Comparison of ENCODE assay signal across 12 cellular contexts in genomic region chr5:172886396-172886932, GRCh38. TPM values are rescaled to one million over a fixed set of nuclear protein-coding genes. Genes with fewer than 3 reads are reported as not detected.
A peak's percentile ranks its signal among the peaks of the same experiment; 100 is the strongest.
DNase-seq lines count a peak whose midpoint lies in the region; ATAC-seq and TF ChIP-seq lines count a peak whose summit lies in the region.
"Had no signal": no experiment of that assay in that cellular context is flagged by ENCODE, and none has a peak within 500 bp of the region (broad histone marks: within the 10 kb centered on the region; RNA-seq: fewer than 3 reads in every experiment).

No MANE protein-coding gene starts in this region.

- CTCF ChIA-PET in PC-9 (lab: Charles Lee) = no interaction called here

- H3K4me2 ChIP-seq in PC-9 = peak overlapping the region; percentile 74
- H3K4me2 ChIP-seq: neural progenitor cell had no signal

- peak overlapping the region; percentile 62 for H3K9ac ChIP-seq in muscle layer of colon (ENCODE audit: low read length)
- H3K9ac ChIP-seq: neural progenitor cell had no signal

- BruUV-seq in PC-9 (replicated peaks; lab: Mats Ljungman, UMichigan) = no TSS peak

- peaks cover 26% of the 10 kb centered on the region for H3F3A ChIP-seq in PC-9 (ENCODE audit: insufficient read depth, low read depth)

- no peak for TF ChIP-seq POLR2A in thyroid gland (IDR thresholded peaks at IDR 0.05)

- no peak for TF ChIP-seq CTCF in PC-9 (conservative IDR thresholded peaks at IDR 0.05)
- TF ChIP-seq CTCF in dorsolateral prefrontal cortex (IDR thresholded peaks at IDR 0.05 in 54 of 56, conservative IDR thresholded peaks at IDR 0.05 in 2 of 56; ENCODE audit: low read depth in 1 of 56, partially characterized antibody in 56 of 56) = no peak
- no peak for TF ChIP-seq CTCF in thyroid gland (IDR thresholded peaks at IDR 0.05)
- TF ChIP-seq CTCF in GM13976 (IDR thresholded peaks at IDR 0.05; ENCODE audit: borderline replicate concordance, control extremely low read depth, extremely low read depth, insufficient read depth, missing control alignments) = no peak

- H3K36me3 ChIP-seq in PC-9 (ENCODE audit: low read depth) (peaks cover 25% of the 10 kb centered on the region; the same call in 1 of the 2 replicates), muscle layer of colon (ENCODE audit: insufficient read depth, low read length) (peaks cover 25% of the 10 kb centered on the region), thyroid gland (peaks cover 0 to 5% of the 10 kb centered on the region in 2 donors)
- H3K36me3 ChIP-seq: neural progenitor cell had no signal

- 84 to 86% methylated on average over 8 of the region's 8 CpGs for WGBS in thyroid gland, 2 donors

- H3K9me3 ChIP-seq in PC-9 (ENCODE audit: insufficient read depth, low read depth) (no peaks in the 10 kb centered on the region), muscle layer of colon (ENCODE audit: low read length) (no peaks in the 10 kb centered on the region), thyroid gland (no peaks in the 10 kb centered on the region)

- no peaks in the 10 kb centered on the region for H3K9me2 ChIP-seq in PC-9 (ENCODE audit: insufficient read depth)

- no peaks in the 10 kb centered on the region for H3K27me3 ChIP-seq in PC-9 (ENCODE audit: insufficient read depth, low read depth)
- H3K27me3 ChIP-seq in dorsolateral prefrontal cortex = no peaks in the 10 kb centered on the region
- H3K27me3 ChIP-seq in muscle layer of colon (ENCODE audit: control insufficient read depth in 1 of 2, insufficient read depth in 2 of 2, low read length in 2 of 2) = no peaks in the 10 kb centered on the region
- H3K27me3 ChIP-seq in thyroid gland = no peaks in the 10 kb centered on the region
- H3K27me3 ChIP-seq: neural progenitor cell had no signal

- in situ Hi-C loops in GM13976 (cut with MboI; ENCODE audit: low sequenced_read_pairs, unreplicated experiment) = no loop called here

- ATAC-seq in GM19452 (IDR thresholded peaks at IDR 0.05; ENCODE audit: unreplicated experiment) (no peak), GM18907 (IDR thresholded peaks at IDR 0.05; ENCODE audit: unreplicated experiment) (no peak)

- H3K4me1 ChIP-seq in PC-9 (replicated peaks; ENCODE audit: insufficient read depth) (peaks cover 47% of the 10 kb centered on the region), muscle layer of colon (ENCODE audit: insufficient read depth, low read length) (peaks cover 29% of the 10 kb centered on the region), thyroid gland (peaks cover 9 to 36% of the 10 kb centered on the region in 2 donors)
- H3K4me1 ChIP-seq: neural progenitor cell had no signal

- DNase-seq in PC-9 (peak in 1 of 2 experiments; percentile 92), dorsolateral prefrontal cortex (no peak), thyroid gland (no peak), GM13976 (ENCODE audit: low spot score) (no peak)
- DNase-seq: activated CD4-positive, alpha-beta T cell treated with anti-CD3 and anti-CD28 coated beads, Interleukin-2, amount 10 ng/mL, durations not matched to agents 7 days and 5 days; activated gamma-delta T cell; foreskin melanocyte; islet precursor cell had no signal

- H2AFZ ChIP-seq in PC-9 = no peak overlapping the region
- H2AFZ ChIP-seq: neural progenitor cell had no signal

- peaks cover 45% of the 10 kb centered on the region for H3K79me2 ChIP-seq in PC-9 (ENCODE audit: low read depth)

- H3K4me3 ChIP-seq in PC-9 (peak overlapping the region; percentile 22; the same call in 1 of the 2 replicates), dorsolateral prefrontal cortex (peak overlapping the region in 5 of 59 donors; percentile 17 to 34 (median 20)), muscle layer of colon (ENCODE audit: low read depth in 1 of 2, low read length in 2 of 2) (peak overlapping the region in 1 of 2 donors; percentile 39), thyroid gland (replicated peaks in 1 of 3) (no peak overlapping the region)
- H3K4me3 ChIP-seq: neural progenitor cell had no signal

- peak overlapping the region; percentile 98 for H3K27ac ChIP-seq in PC-9
- peak overlapping the region in 54 of 59 donors; percentile 15 to 93 (median 80) for H3K27ac ChIP-seq in dorsolateral prefrontal cortex
- H3K27ac ChIP-seq in muscle layer of colon (ENCODE audit: low read depth, low read length) = peak overlapping the region; percentile 86
- peak overlapping the region; percentile 42 to 84 (median 79) for H3K27ac ChIP-seq in thyroid gland
- H3K27ac ChIP-seq: neural progenitor cell had no signal

- no peaks in the 10 kb centered on the region for H4K20me1 ChIP-seq in PC-9 (ENCODE audit: insufficient read depth)

- POLR2A ChIA-PET in PC-9 (lab: Charles Lee; ENCODE audit: unreplicated experiment) = no interaction called here

- intact Hi-C loops in PC-9 (cut with micrococcal nuclease; ENCODE audit: unreplicated experiment) = no loop called here
- intact Hi-C loops in dorsolateral prefrontal cortex (cut with DNase I) = no loop called here
- intact Hi-C loops in thyroid gland (cut with DNase I) = no loop called here

RNA-seq across cellular contexts. Expression of gene ERGIC1, which starts 52.4 kb away (rescaled TPM):
- total RNA-seq in PC-9 (2021) = 106 and 159 TPM in 2 replicates
- 100 to 1,000 TPM in 4 of 120 experiments, 10 to 100 TPM in 116; 48.4 to 109 (median 68.1) TPM for total RNA-seq in dorsolateral prefrontal cortex
- total RNA-seq in thyroid gland = 100 to 1,000 TPM; 156 to 214 (median 175) TPM
